6 cellular contexts compared by ENCODE assay signal in genomic region chr4:166577639-166578038, GRCh38.
"Had no signal": no experiment of that assay in that cellular context is flagged by ENCODE, and none has a peak within 500 bp of the region (broad histone marks: within the 10 kb centered on the region; RNA-seq: fewer than 3 reads in every experiment).

No MANE protein-coding gene starts in this region.

- H3K27ac Mint-ChIP-seq: GM23338, IgD-negative memory B cell had no signal

- H3K9me3 Mint-ChIP-seq: GM23338 had no signal

- H3K4me1 Mint-ChIP-seq: GM23338, IgD-negative memory B cell had no signal

- H3K4me1 ChIP-seq: HAP-1 had no signal

- DNase-seq: KBM-7 had no signal

- H3K4me2 ChIP-seq: GM23338 had no signal

- H3K4me3 Mint-ChIP-seq: GM23338, IgD-negative memory B cell had no signal

- H2AFZ ChIP-seq: GM23338 had no signal

- H3K36me3 ChIP-seq: HAP-1 had no signal

- ATAC-seq: GM23338, HepG2 had no signal

- H3K27ac ChIP-seq: HL-60 had no signal

- H3K27me3 Mint-ChIP-seq: IgD-negative memory B cell had no signal

- H3K9me3 ChIP-seq: HAP-1 had no signal

- H3K4me3 ChIP-seq: GM23338, HAP-1 had no signal
